In the genomic region with DNA sequence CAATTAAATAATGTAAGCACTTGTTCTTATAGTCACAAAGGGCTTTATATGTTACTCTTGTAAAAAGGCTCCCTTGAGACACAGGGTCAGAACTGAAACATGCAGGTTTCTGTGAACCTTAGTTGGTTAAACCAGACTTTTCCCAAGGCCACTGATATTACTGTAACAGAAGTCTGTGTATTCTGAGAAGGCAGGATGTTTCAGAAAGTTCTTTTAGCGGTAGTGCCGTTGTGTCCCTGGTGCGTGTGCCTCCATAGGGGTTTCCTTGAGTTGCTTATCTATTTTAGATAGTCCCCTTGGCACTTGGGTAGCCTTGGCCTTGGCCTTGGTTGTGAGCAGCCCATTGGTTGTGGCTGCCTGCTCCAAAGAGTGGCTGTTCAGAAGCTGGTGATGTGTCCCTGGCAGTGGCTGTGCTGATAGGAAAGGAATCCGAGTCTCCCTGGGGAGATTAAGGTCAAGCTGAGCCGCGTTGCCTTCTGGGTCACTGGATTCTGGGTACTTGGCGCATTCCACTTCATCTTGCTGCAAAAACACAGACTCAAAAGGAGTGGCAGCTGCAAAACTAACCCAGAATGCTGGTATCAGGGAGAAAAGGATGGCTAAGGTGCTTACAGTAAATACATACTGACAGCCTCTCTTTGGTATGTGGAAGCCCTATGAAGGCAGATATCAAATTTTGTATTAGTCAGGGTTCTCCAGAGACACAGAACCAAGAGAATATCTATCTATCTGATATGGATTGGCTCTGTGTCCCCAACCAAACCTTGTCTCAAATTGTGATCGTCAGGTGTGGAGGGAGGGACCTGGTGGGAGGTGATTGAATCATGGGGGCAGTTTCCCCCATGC, we compare ENCODE assay signal across 12 cellular contexts.
DNase-seq lines count a peak whose midpoint lies in the region; ATAC-seq lines count a peak whose summit lies in the region.
"Had no signal": no experiment of that assay in that cellular context is flagged by ENCODE, and none has a peak within 500 bp of the region (broad histone marks: within the 10 kb centered on the region; RNA-seq: fewer than 3 reads in every experiment).

No MANE protein-coding gene starts in this region.

- ATAC-seq in GM18498 (IDR thresholded peaks at IDR 0.05; ENCODE audit: unreplicated experiment): peak; percentile 71
- peak; percentile 54 for ATAC-seq in GM21515 (IDR thresholded peaks at IDR 0.05; ENCODE audit: unreplicated experiment)
- ATAC-seq in HG03469 (IDR thresholded peaks at IDR 0.05; ENCODE audit: unreplicated experiment): peak; percentile 81
- peak; percentile 96 to 98 for ATAC-seq in left cardiac atrium
- ATAC-seq in GM21723 (IDR thresholded peaks at IDR 0.05; ENCODE audit: unreplicated experiment): no peak

- H3K4me3 Mint-ChIP-seq in activated CD4-positive, alpha-beta T cell treated with anti-CD3 and anti-CD28 coated beads, Interleukin-2, amount 10 ng/mL, durations not matched to agents 24 days and 14 days: no peak overlapping the region
- H3K4me3 Mint-ChIP-seq: central memory CD8-positive, alpha-beta T cell; type B pancreatic cell had no signal

- intact Hi-C loops in left cardiac atrium (cut with DNase I): no loop called here
- intact Hi-C loops in activated CD4-positive, alpha-beta T cell treated with anti-CD3 and anti-CD28 coated beads, Interleukin-2, amount 10 ng/mL, durations not matched to agents 24 days and 14 days (cut with micrococcal nuclease): no loop called here

- no peaks in the 10 kb centered on the region for H3K36me3 Mint-ChIP-seq in activated CD4-positive, alpha-beta T cell treated with anti-CD3 and anti-CD28 coated beads, Interleukin-2, amount 10 ng/mL, durations not matched to agents 24 days and 14 days (ENCODE audit: low read depth)
- H3K36me3 Mint-ChIP-seq: type B pancreatic cell had no signal

- DNase-seq in left cardiac atrium (peak; percentile 67), NCI-H187 treated with DMSO at 0.1 percent for 48 hours (lab: John Stamatoyannopoulos, UW) (no peak), MV-4-11 (lab: John Stamatoyannopoulos, UW) (no peak)
- no peak for DNase-seq in activated CD4-positive, alpha-beta T cell treated with anti-CD3 and anti-CD28 coated beads, Interleukin-2, amount 10 ng/mL, durations not matched to agents 24 days and 14 days
- DNase-seq: activated CD4-positive, alpha-beta T cell treated with anti-CD3 and anti-CD28 coated beads for 48 hours; activated effector memory CD4-positive, alpha-beta T cell treated with anti-CD3 and anti-CD28 coated beads, Interleukin-2, amount 50 U/mL, for 16 hours had no signal

- no peak overlapping the region for H3K27ac Mint-ChIP-seq in activated CD4-positive, alpha-beta T cell treated with anti-CD3 and anti-CD28 coated beads, Interleukin-2, amount 10 ng/mL, durations not matched to agents 24 days and 14 days
- H3K27ac Mint-ChIP-seq: type B pancreatic cell had no signal

- H3K9me3 Mint-ChIP-seq in activated CD4-positive, alpha-beta T cell treated with anti-CD3 and anti-CD28 coated beads, Interleukin-2, amount 10 ng/mL, durations not matched to agents 24 days and 14 days: no peaks in the 10 kb centered on the region
- H3K9me3 Mint-ChIP-seq: central memory CD8-positive, alpha-beta T cell had no signal

- H3K27me3 Mint-ChIP-seq in activated CD4-positive, alpha-beta T cell treated with anti-CD3 and anti-CD28 coated beads, Interleukin-2, amount 10 ng/mL, durations not matched to agents 24 days and 14 days: peaks cover 6% of the 10 kb centered on the region

- no peaks in the 10 kb centered on the region for H3K4me1 Mint-ChIP-seq in activated CD4-positive, alpha-beta T cell treated with anti-CD3 and anti-CD28 coated beads, Interleukin-2, amount 10 ng/mL, durations not matched to agents 24 days and 14 days
- H3K4me1 Mint-ChIP-seq: central memory CD8-positive, alpha-beta T cell had no signal
